In genomic region chr15:75732809-75733451, GRCh38 we compare ENCODE assay signal across 8 cellular contexts. TPM values are rescaled to one million over a fixed set of nuclear protein-coding genes. Genes with fewer than 3 reads are reported as not detected.
A peak's percentile ranks its signal among the peaks of the same experiment; 100 is the strongest.
DNase-seq lines count a peak whose midpoint lies in the region; ATAC-seq and TF ChIP-seq lines count a peak whose summit lies in the region.

No MANE protein-coding gene starts in this region.

- CTCF ChIA-PET in T-cell (lab: Charles Lee) = interaction anchor here in 1 of 2 donors (0.6 kb wide), 1 partner anchor 77 kb away, joined by 3 read pairs; no protein-coding TSS in a partner anchor

- POLR2A ChIA-PET in T-cell (lab: Charles Lee) = no interaction called here

- no peaks in the 10 kb centered on the region for H3K9me3 Mint-ChIP-seq in T-cell
- no peaks in the 10 kb centered on the region for H3K9me3 Mint-ChIP-seq in brain

- peak; percentile 72 to 80 for TF ChIP-seq CTCF in brain (conservative IDR thresholded peaks at IDR 0.05)

- H3K27me3 Mint-ChIP-seq in T-cell (peaks cover 3 to 12% of the 10 kb centered on the region in 2 donors), brain (peaks cover 6% of the 10 kb centered on the region)

- DNase-seq in DMS 273 (lab: John Stamatoyannopoulos, UW; ENCODE audit: unreplicated experiment) (peak; percentile 66), DMS 273 treated with DMSO at 0.1 percent for 48 hours (lab: John Stamatoyannopoulos, UW) (no peak), T-cell (peak in 19 of 34 experiments; percentile 15 to 46 (median 29)), iris pigment epithelial cell (ENCODE audit: low read depth) (peak; percentile 64)
- peak; percentile 45 for DNase-seq in stimulated activated CD4-positive, alpha-beta T cell treated with anti-CD3 and anti-CD28 coated beads, Interleukin-1b, Interleukin-23, amount 100 ng/mL, for 48 hours

- ATAC-seq in T-cell (replicated peaks in 1 of 4) (peak in 3 of 4 experiments; percentile 54 to 61 (median 58)), GM19455 (IDR thresholded peaks at IDR 0.05; ENCODE audit: unreplicated experiment) (no peak)

- no peak for TF ChIP-seq EP300 in Ishikawa (IDR thresholded peaks at IDR 0.05; ENCODE audit: borderline replicate concordance)

- H3K4me3 Mint-ChIP-seq in T-cell = peak overlapping the region in 1 of 3 donors; percentile 36
- peak overlapping the region in 4 of 5 experiments; percentile 16 to 46 (median 26) for H3K4me3 Mint-ChIP-seq in brain

- H3K27ac Mint-ChIP-seq in T-cell = no peak overlapping the region
- peak overlapping the region in 4 of 5 experiments; percentile 38 to 97 (median 82) for H3K27ac Mint-ChIP-seq in brain

- peak; percentile 63 for TF ChIP-seq RAD21 in Ishikawa (IDR thresholded peaks at IDR 0.05; ENCODE audit: low read depth)

- peaks cover 13 to 31% (median 18%) of the 10 kb centered on the region in 3 donors for H3K4me1 Mint-ChIP-seq in T-cell
- H3K4me1 Mint-ChIP-seq in brain = peaks cover 67% of the 10 kb centered on the region

- no peaks in the 10 kb centered on the region for H3K36me3 Mint-ChIP-seq in T-cell
- H3K36me3 Mint-ChIP-seq in brain = no peaks in the 10 kb centered on the region

TF ChIP-seq in Ishikawa, 13 proteins besides CTCF, POLR2A, EP300 and RAD21:
- no peak for TF ChIP-seq NFIC (IDR thresholded peaks at IDR 0.05)
- no peak for TF ChIP-seq EGR1 (IDR thresholded peaks at IDR 0.05)
- no peak for TF ChIP-seq CREB1 (IDR thresholded peaks at IDR 0.05; ENCODE audit: low read depth)
- no peak for TF ChIP-seq TCF12 (IDR thresholded peaks at IDR 0.05; ENCODE audit: low read depth)
- TF ChIP-seq, protein P1, sequence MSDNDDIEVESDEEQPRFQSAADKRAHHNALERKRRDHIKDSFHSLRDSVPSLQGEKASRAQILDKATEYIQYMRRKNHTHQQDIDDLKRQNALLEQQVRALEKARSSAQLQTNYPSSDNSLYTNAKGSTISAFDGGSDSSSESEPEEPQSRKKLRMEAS (IDR thresholded peaks at IDR 0.05) = no peak
- TF ChIP-seq YY1 (IDR thresholded peaks at IDR 0.05; ENCODE audit: low read depth) = no peak
- TF ChIP-seq ZBTB7A (IDR thresholded peaks at IDR 0.05; ENCODE audit: low read depth) = no peak; the same call in 1 of the 2 replicates
TF ChIP-seq in Ishikawa: peak in this region for 0.

RNA-seq across cellular contexts. Expression of gene CSPG4, which starts 20.3 kb away (rescaled TPM):
- total RNA-seq in T-cell = under 1 TPM in 3 of 5 donors, not detected in 2; 0.06 to 0.07 (median 0.06) TPM
- polyA plus RNA-seq in brain (ENCODE audit: insufficient read depth, low read depth, low replicate concordance) = 11.3 TPM

Comparison
In these comparisons a context has a peak if more than half of its experiments do, and no peak if none do; other contexts are left out.
1. H3K27ac Mint-ChIP-seq: peak in brain (4 of 5); none in T-cell (0 of 2).